Comparison of ENCODE assay signal across 34 cellular contexts in the genomic region with DNA sequence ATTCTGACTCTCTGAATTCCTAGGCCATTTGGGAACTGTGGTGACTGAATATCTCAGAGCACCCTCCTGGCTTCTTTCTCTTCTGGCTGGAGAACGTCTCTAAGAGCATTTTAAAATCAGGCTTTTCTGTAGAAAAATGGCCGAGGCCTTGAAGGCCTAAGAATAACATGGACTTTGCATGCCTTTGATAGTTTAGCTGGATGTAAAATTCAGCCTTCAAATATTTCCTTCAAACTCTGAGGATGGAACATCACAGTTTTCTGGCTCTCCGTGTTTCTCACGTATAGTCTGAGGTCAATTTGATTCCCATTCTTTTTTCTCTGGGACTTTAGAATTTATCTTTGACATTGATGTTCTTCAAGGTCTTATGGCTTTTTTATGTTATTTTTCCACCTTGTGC. TPM values are rescaled to one million over a fixed set of nuclear protein-coding genes. Genes with fewer than 3 reads are reported as not detected.
"Had no signal": no experiment of that assay in that cellular context is flagged by ENCODE, and none has a peak within 500 bp of the region (broad histone marks: within the 10 kb centered on the region; RNA-seq: fewer than 3 reads in every experiment).

No MANE protein-coding gene starts in this region.

- H3K4me3 ChIP-seq: coronary artery, dorsolateral prefrontal cortex, esophagus squamous epithelium, heart left ventricle had no signal

- DNase-seq: activated B cell treated with CpG ODN at 0.5 μM for 24 hours; activated CD4-positive, alpha-beta T cell treated with anti-CD3 and anti-CD28 coated beads for 48 hours; activated CD4-positive, alpha-beta T cell treated with anti-CD3 and anti-CD28 coated beads, Interleukin-2, amount 50 U/mL, for 1 hour; activated CD4-positive, alpha-beta T cell treated with anti-CD3 and anti-CD28 coated beads, Interleukin-2, amount 50 U/mL, for 48 hours; activated CD8-positive, alpha-beta memory T cell treated with anti-CD3 and anti-CD28 coated beads for 24 hours; activated CD8-positive, alpha-beta T cell treated with anti-CD3 and anti-CD28 coated beads for 36 hours; activated effector memory CD4-positive, alpha-beta T cell treated with Interleukin-2 at 50 U/mL for 16 hours; activated gamma-delta T cell treated with Interleukin-2 at 50 U/mL for 16 hours; activated naive CD4-positive, alpha-beta T cell treated with anti-CD3 and anti-CD28 coated beads, Interleukin-2, amount 50 U/mL, for 16 hours; activated naive CD4-positive, alpha-beta T cell treated with Interleukin-2 at 50 U/mL for 16 hours; activated T-cell treated with anti-CD3 and anti-CD28 coated beads, Interleukin-2, amount 50 U/mL, for 4 hours; amniotic stem cell; anterior cingulate cortex; brain microvascular endothelial cell; dorsolateral prefrontal cortex; effector memory CD4-positive, alpha-beta T cell; endodermal cell; erythroblast; esophagus squamous epithelium; foreskin melanocyte; glutamatergic neuron; heart left ventricle; T-helper 17 cell; T1000; WERI-Rb-1 had no signal

- H3K27me3 Mint-ChIP-seq: activated T-helper 17 cell treated with anti-CD3 and anti-CD28 coated beads, Interleukin-2, amount 50 U/mL, for 72 hours; T-helper 17 cell had no signal

- H3K4me1 Mint-ChIP-seq: activated T-helper 17 cell treated with anti-CD3 and anti-CD28 coated beads, Interleukin-2, amount 50 U/mL, for 72 hours had no signal

- H3K9me3 Mint-ChIP-seq: central memory CD8-positive, alpha-beta T cell had no signal

- H3K27ac ChIP-seq: brain microvascular endothelial cell, coronary artery, dorsolateral prefrontal cortex, esophagus squamous epithelium, heart left ventricle, WERI-Rb-1 had no signal

- H3K36me3 ChIP-seq: brain microvascular endothelial cell, heart left ventricle, WERI-Rb-1 had no signal

- ATAC-seq: activated CD4-positive, CD25-positive, alpha-beta regulatory T cell treated with anti-CD3 and anti-CD28 coated beads, Interleukin-2, amount 50 U/mL, for 24 hours; activated CD8-positive, alpha-beta T cell treated with anti-CD3 and anti-CD28 coated beads for 36 hours; activated T-cell treated with anti-CD3 and anti-CD28 coated beads, Interleukin-2, amount 50 U/mL, for 4 hours; activated T-helper 17 cell treated with anti-CD3 and anti-CD28 coated beads, Interleukin-2, amount 50 U/mL, for 72 hours; heart left ventricle; T-helper 17 cell had no signal

- H3K4me3 Mint-ChIP-seq: activated B cell treated with CpG ODN at 0.5 μM for 24 hours; activated CD8-positive, alpha-beta T cell treated with anti-CD3 and anti-CD28 coated beads for 36 hours; activated naive CD8-positive, alpha-beta T cell; activated T-cell treated with anti-CD3 and anti-CD28 coated beads, Interleukin-2, amount 50 U/mL, for 4 hours; activated T-helper 17 cell treated with anti-CD3 and anti-CD28 coated beads, Interleukin-2, amount 50 U/mL, for 72 hours; central memory CD8-positive, alpha-beta T cell; dendritic cell treated with granulocyte-macrophage colony-stimulating factor and Interleukin-4, amounts not matched to agents 40 ng/mL and 50 ng/mL, for 4 days; endodermal cell; T-helper 17 cell; T-helper 2 cell treated with Interferon-gamma antibody and Interleukin-4, amounts not matched to agents 5 μg/mL and 100 μg/mL, for 36 hours had no signal

- H3K27me3 ChIP-seq: brain microvascular endothelial cell, dorsolateral prefrontal cortex had no signal

- H3K27ac Mint-ChIP-seq: activated B cell treated with CpG ODN at 0.5 μM for 24 hours; activated CD8-positive, alpha-beta T cell treated with anti-CD3 and anti-CD28 coated beads for 36 hours; activated naive CD8-positive, alpha-beta T cell; activated T-helper 17 cell treated with anti-CD3 and anti-CD28 coated beads, Interleukin-2, amount 50 U/mL, for 72 hours; dendritic cell treated with granulocyte-macrophage colony-stimulating factor and Interleukin-4, amounts not matched to agents 40 ng/mL and 50 ng/mL, for 4 days; endodermal cell; T-helper 17 cell; T-helper 2 cell treated with Interferon-gamma antibody and Interleukin-4, amounts not matched to agents 5 μg/mL and 100 μg/mL, for 36 hours had no signal

- FAIRE-seq: astrocyte, bronchial epithelial cell had no signal

RNA-seq across cellular contexts. Expression of gene ARHGEF16, which starts 34.0 kb away (rescaled TPM):
- total RNA-seq: activated B cell treated with CpG ODN at 0.5 μM for 24 hours; activated CD8-positive, alpha-beta T cell treated with anti-CD3 and anti-CD28 coated beads for 36 hours had no signal
